Comparison of ENCODE assay signal across 20 cellular contexts in the genomic region with DNA sequence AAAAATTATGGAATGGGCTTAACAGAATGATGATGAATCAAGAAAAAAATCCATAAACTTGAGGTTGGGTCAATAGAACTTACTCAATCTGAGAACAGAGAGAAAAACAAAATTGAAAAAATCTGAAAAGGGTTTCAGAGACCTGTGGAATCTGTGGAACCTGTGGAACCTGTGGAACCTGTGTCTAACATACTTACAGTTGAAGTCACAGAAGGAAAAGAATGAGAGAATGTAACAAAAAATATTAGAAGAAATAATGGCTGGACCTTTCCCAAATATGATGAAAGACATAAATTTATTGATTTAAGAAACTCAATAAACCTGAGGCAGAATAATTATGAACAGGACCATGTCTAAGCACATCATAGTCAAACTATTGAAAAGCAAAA.
"Had no signal": no experiment of that assay in that cellular context is flagged by ENCODE, and none has a peak within 500 bp of the region (broad histone marks: within the 10 kb centered on the region; RNA-seq: fewer than 3 reads in every experiment).

No MANE protein-coding gene starts in this region.

- H3K4me3 Mint-ChIP-seq: memory B cell; natural killer cell; stimulated activated naive CD8-positive, alpha-beta T cell treated with anti-CD3 and anti-CD28 coated beads, Interleukin-15, amount 100 ng/mL, for 72 hours had no signal

- H3K9me3 Mint-ChIP-seq: natural killer cell had no signal

- H3K4me3 ChIP-seq: coronary artery, gastrocnemius medialis, lung, smooth muscle cell, suprapubic skin, transverse colon had no signal

- H3K36me3 Mint-ChIP-seq: natural killer cell had no signal

- H3K4me1 Mint-ChIP-seq: memory B cell, natural killer cell had no signal

- ATAC-seq: gastrocnemius medialis; natural killer cell; sciatic nerve; stimulated activated naive CD8-positive, alpha-beta T cell treated with anti-CD3 and anti-CD28 coated beads, Interleukin-15, amount 100 ng/mL, for 72 hours had no signal

- H3K9ac ChIP-seq: parathyroid adenoma had no signal

- H3K36me3 ChIP-seq: gastrocnemius medialis, suprapubic skin, transverse colon had no signal

- H3K27ac Mint-ChIP-seq: memory B cell; natural killer cell; progenitor cell of endocrine pancreas; stimulated activated naive CD8-positive, alpha-beta T cell treated with anti-CD3 and anti-CD28 coated beads, Interleukin-15, amount 100 ng/mL, for 72 hours had no signal

- DNase-seq: effector memory CD4-positive, alpha-beta T cell; gastrocnemius medialis; head of caudate nucleus; natural killer cell; occipital lobe; stimulated activated CD4-positive, alpha-beta T cell treated with anti-CD3 and anti-CD28 coated beads, Interleukin-12 subunit alpha, Interleukin-12 subunit beta, amount 100 ng/mL, for 4 hours; stimulated activated CD4-positive, alpha-beta T cell treated with anti-CD3 and anti-CD28 coated beads, Interleukin-1b, Interleukin-23, amount 100 ng/mL, for 48 hours; stimulated activated CD4-positive, alpha-beta T cell treated with anti-CD3 and anti-CD28 coated beads, Interleukin-4, amount 100 ng/mL, for 1 hour; stimulated activated CD8-positive, alpha-beta memory T cell treated with anti-CD3 and anti-CD28 coated beads, Interleukin-4, amount 100 ng/mL, for 48 hours; stimulated activated naive CD4-positive, alpha-beta T cell; stimulated activated naive CD8-positive, alpha-beta T cell treated with anti-CD3 and anti-CD28 coated beads, Interleukin-15, amount 100 ng/mL, for 72 hours; transverse colon had no signal

- H3K27ac ChIP-seq: coronary artery, gastrocnemius medialis, parathyroid adenoma, suprapubic skin, transverse colon had no signal

- H3K4me1 ChIP-seq: gastrocnemius medialis, parathyroid adenoma, suprapubic skin, transverse colon had no signal

- H2AFZ ChIP-seq: parathyroid adenoma had no signal

- H3K79me2 ChIP-seq: parathyroid adenoma had no signal

- H3K4me2 ChIP-seq: smooth muscle cell had no signal

- H3K27me3 ChIP-seq: gastrocnemius medialis, transverse colon had no signal

- H3K9me3 ChIP-seq: gastrocnemius medialis, suprapubic skin, transverse colon had no signal
